In genomic region chr19:41993612-41994483, GRCh38 we compare ENCODE assay signal across 8 cellular contexts. TPM values are rescaled to one million over a fixed set of nuclear protein-coding genes. Genes with fewer than 3 reads are reported as not detected.
DNase-seq lines count a peak whose midpoint lies in the region; ATAC-seq and TF ChIP-seq lines count a peak whose summit lies in the region.

TSS of gene ATP1A3 (minus strand) at chr19:41994230. CDS start at chr19:41994076, 154 bp downstream.

- H3K36me3 ChIP-seq in HUES6 (ENCODE audit: control insufficient read depth, insufficient read depth, low read length) (no peaks in the 10 kb centered on the region), ovary (no peaks in the 10 kb centered on the region)

- peaks cover 14% of the 10 kb centered on the region for H3K4me1 ChIP-seq in HUES6 (ENCODE audit: control insufficient read depth, insufficient read depth, low read length)
- no peaks in the 10 kb centered on the region for H3K4me1 ChIP-seq in ovary (ENCODE audit: insufficient read depth)

- H3K9me3 ChIP-seq in HUES6 (ENCODE audit: control insufficient read depth, insufficient read depth, low read depth, low read length) (no peaks in the 10 kb centered on the region), ovary (no peaks in the 10 kb centered on the region)

- no peak within 1 kb of the TSS for H3K9ac ChIP-seq in HUES6 (ENCODE audit: low read length)

- H3K4me3 ChIP-seq in HUES6 (ENCODE audit: low read depth, low read length) (peak within 1 kb of the TSS; percentile 64), ovary (peak within 1 kb of the TSS; percentile 24)

- TF ChIP-seq POLR2A in ovary (IDR thresholded peaks at IDR 0.05) = no peak

- no peaks in the 10 kb centered on the region for H3K9me3 Mint-ChIP-seq in type B pancreatic cell

- no peak for TF ChIP-seq CTCF in ovary (IDR thresholded peaks at IDR 0.05)
- no peak for TF ChIP-seq CTCF in type B pancreatic cell (conservative IDR thresholded peaks at IDR 0.05)

- peak within 1 kb of the TSS; percentile 78 for H3K4me3 Mint-ChIP-seq in type B pancreatic cell

- no peaks in the 10 kb centered on the region for H3K36me3 Mint-ChIP-seq in type B pancreatic cell

- no peak for TF ChIP-seq EP300 in ovary (IDR thresholded peaks at IDR 0.05)

- H3K27me3 Mint-ChIP-seq in type B pancreatic cell = peaks cover 53% of the 10 kb centered on the region

- no peak for ATAC-seq in GM18511 (IDR thresholded peaks at IDR 0.05; ENCODE audit: unreplicated experiment)

- H3K27me3 ChIP-seq in HUES6 (ENCODE audit: control insufficient read depth, insufficient read depth, low read length) (peaks cover 83% of the 10 kb centered on the region), ovary (no peaks in the 10 kb centered on the region)

- H3K27ac ChIP-seq in HUES6 (ENCODE audit: low read depth, low read length) (no peak within 1 kb of the TSS), ovary (no peak within 1 kb of the TSS)

- intact Hi-C loops in ovary (cut with DNase I) = no loop called here

- H3K27ac Mint-ChIP-seq in type B pancreatic cell = peak within 1 kb of the TSS; percentile 59

- peaks cover 10% of the 10 kb centered on the region for H3K4me1 Mint-ChIP-seq in type B pancreatic cell (ENCODE audit: unreplicated experiment)

- 1 to 2% (median 1%) methylated on average over 32 to 84 of the region's 84 CpGs for WGBS in ovary, 3 donors

- peak; percentile 36 for DNase-seq in DMS 273 treated with DMSO at 0.1 percent for 48 hours (lab: John Stamatoyannopoulos, UW)
- DNase-seq in RPMI7951 (ENCODE audit: low read depth) = peak; percentile 56
- DNase-seq in activated gamma-delta T cell (lab: John Stamatoyannopoulos, UW) = peak; percentile 65
- DNase-seq in globus pallidus (ENCODE audit: low spot score) = peak; percentile 28
- DNase-seq in ovary = no peak
- DNase-seq in type B pancreatic cell (ENCODE audit: extremely low spot score, unreplicated experiment) = no peak

RNA-seq across cellular contexts. Expression of gene ATP1A3, which starts in this region (rescaled TPM):
- total RNA-seq in RPMI7951 (2014; rRNA removed; shearing (Covaris generic)) = under 0.01 and 0.10 TPM in 2 replicates
- total RNA-seq in ovary = under 1 TPM in 1 of 7 donors, not detected in 6; 0.32 TPM
- under 1 TPM; 0.02 to 0.33 TPM for polyA plus RNA-seq in ovary
- 5.6 TPM in 1 of 2 replicates, not detected in the other for total RNA-seq in type B pancreatic cell (ENCODE audit: low replicate concordance)

Comparison
In these comparisons a context has a peak if more than half of its experiments do, and no peak if none do; other contexts are left out.
1. Peak in DNase-seq in RPMI7951; RNA of the gene not detected or under 1 TPM.
2. DNase-seq: peak in DMS 273 treated with DMSO at 0.1 percent for 48 hours (single experiment), activated gamma-delta T cell (single experiment) and globus pallidus (single experiment); none in ovary (0 of 5) and type B pancreatic cell (single experiment).